ENCODE assay signal across 12 cellular contexts in genomic region chr7:130489140-130489967, GRCh38. TPM values are rescaled to one million over a fixed set of nuclear protein-coding genes. Genes with fewer than 3 reads are reported as not detected.
DNase-seq lines count a peak whose midpoint lies in the region; ATAC-seq and TF ChIP-seq lines count a peak whose summit lies in the region.
"Had no signal": no experiment of that assay in that cellular context is flagged by ENCODE, and none has a peak within 500 bp of the region (broad histone marks: within the 10 kb centered on the region; RNA-seq: fewer than 3 reads in every experiment).

No MANE protein-coding gene starts in this region.

- no peak for ATAC-seq in GM18868 (IDR thresholded peaks at IDR 0.05; ENCODE audit: unreplicated experiment)

- intact Hi-C loops in Caco-2 (cut with micrococcal nuclease; ENCODE audit: unreplicated experiment): loop anchor here (2.0 to 10.0 kb wide), 4 partner anchors 123 to 265 kb away; no protein-coding TSS in a partner anchor
- intact Hi-C loops in thyroid gland (cut with DNase I): loop anchor here (10.0 kb wide), 1 partner anchor 215 kb away; no protein-coding TSS in a partner anchor

- no peak overlapping the region for H3K9ac ChIP-seq in endodermal cell (ENCODE audit: extremely low read depth, low read length, poor library complexity, severe bottlenecking)

- CTCF ChIA-PET in Caco-2 (lab: Charles Lee): no interaction called here

- H3K4me3 ChIP-seq in Caco-2 (ENCODE audit: low read depth, low read length): no peak overlapping the region
- H3K4me3 ChIP-seq in endodermal cell (ENCODE audit: low read length): no peak overlapping the region
- no peak overlapping the region for H3K4me3 ChIP-seq in thyroid gland (replicated peaks in 1 of 3)
- H3K4me3 ChIP-seq: colonic mucosa had no signal

- TF ChIP-seq POLR2A in thyroid gland (IDR thresholded peaks at IDR 0.05): no peak

- DNase-seq in Caco-2: peak; percentile 62 to 82
- DNase-seq in OCI-M1 (lab: John Stamatoyannopoulos, UW): peak; percentile 20
- DNase-seq in endodermal cell: no peak
- no peak for DNase-seq in neural crest cell (ENCODE audit: low read depth, low spot score)
- DNase-seq in thyroid gland: no peak
- no peak for DNase-seq in GF-D8 (lab: John Stamatoyannopoulos, UW)
- DNase-seq in NCI-H1436 (lab: John Stamatoyannopoulos, UW): no peak
- DNase-seq: activated T-cell treated with anti-CD3 and anti-CD28 coated beads, Interleukin-2, amount 50 U/mL, for 24 hours; C1 segment of cervical spinal cord; colonic mucosa; MV-4-11 had no signal

- H3K36me3 ChIP-seq in Caco-2 (ENCODE audit: control insufficient read depth, insufficient read depth, low read length) (peaks cover 2% of the 10 kb centered on the region), endodermal cell (ENCODE audit: control insufficient read depth, insufficient read depth, low read length) (no peaks in the 10 kb centered on the region), thyroid gland (no peaks in the 10 kb centered on the region)
- H3K36me3 ChIP-seq: colonic mucosa had no signal

- H3K9me3 ChIP-seq in Caco-2 (0 out of 2 replicates have a peak, but pooled peaks cover 3% of the 10 kb centered on the region), endodermal cell (ENCODE audit: control insufficient read depth, low read length) (no peaks in the 10 kb centered on the region), thyroid gland (no peaks in the 10 kb centered on the region)
- H3K9me3 ChIP-seq: colonic mucosa had no signal

- H3K4me1 Mint-ChIP-seq in Caco-2 (ENCODE audit: low read depth, unreplicated experiment) (peaks cover 46% of the 10 kb centered on the region), endodermal cell (peaks cover 42% of the 10 kb centered on the region), neural crest cell (peaks cover 71% of the 10 kb centered on the region)

- 80 to 85% methylated on average over 9 to 10 of the region's 10 CpGs for whole genome bisulfite sequencing in endodermal cell (ENCODE audit: insufficient coverage in 1 of 2, insufficient read length in 1 of 2), 2 experiments
- 72 to 73% methylated on average over 10 of the region's 10 CpGs for WGBS in thyroid gland, 2 donors

- no TSS peak for BruUV-seq in Caco-2 (replicated peaks; lab: Mats Ljungman, UMichigan)

- peak overlapping the region; percentile 89 for H3K27ac Mint-ChIP-seq in Caco-2 (ENCODE audit: unreplicated experiment)
- H3K27ac Mint-ChIP-seq in endodermal cell: no peak overlapping the region
- H3K27ac Mint-ChIP-seq in neural crest cell (ENCODE audit: unreplicated experiment): peak overlapping the region; percentile 68
- H3K27ac Mint-ChIP-seq: activated T-cell treated with anti-CD3 and anti-CD28 coated beads, Interleukin-2, amount 50 U/mL, for 24 hours had no signal

- H3K9me3 Mint-ChIP-seq in Caco-2 (ENCODE audit: unreplicated experiment): no peaks in the 10 kb centered on the region
- peaks cover 19% of the 10 kb centered on the region for H3K9me3 Mint-ChIP-seq in endodermal cell
- H3K9me3 Mint-ChIP-seq in neural crest cell: peaks cover 6% of the 10 kb centered on the region
- H3K9me3 Mint-ChIP-seq: activated T-cell treated with anti-CD3 and anti-CD28 coated beads, Interleukin-2, amount 50 U/mL, for 24 hours had no signal

- H3K27ac ChIP-seq in endodermal cell (ENCODE audit: low read depth, low read length) (peak overlapping the region; percentile 67), thyroid gland (no peak overlapping the region)
- H3K27ac ChIP-seq: colonic mucosa had no signal

- H3K27me3 Mint-ChIP-seq in Caco-2 (ENCODE audit: insufficient read depth, unreplicated experiment) (no peaks in the 10 kb centered on the region), endodermal cell (ENCODE audit: insufficient read depth) (peaks cover 44% of the 10 kb centered on the region), neural crest cell (ENCODE audit: low read depth) (peaks cover 8% of the 10 kb centered on the region)

- H3K4me1 ChIP-seq in Caco-2 (peaks cover 48% of the 10 kb centered on the region), endodermal cell (ENCODE audit: control insufficient read depth, insufficient read depth, low read length) (peaks cover 10% of the 10 kb centered on the region), thyroid gland (no peaks in the 10 kb centered on the region)
- H3K4me1 ChIP-seq: colonic mucosa had no signal

- H3K27me3 ChIP-seq in Caco-2 (replicated peaks; ENCODE audit: control insufficient read depth, insufficient read depth, low read length): no peaks in the 10 kb centered on the region
- peaks cover 17% of the 10 kb centered on the region for H3K27me3 ChIP-seq in endodermal cell (ENCODE audit: control insufficient read depth, insufficient read depth, low read length, poor library complexity, severe bottlenecking)
- H3K27me3 ChIP-seq in thyroid gland: no peaks in the 10 kb centered on the region
- H3K27me3 ChIP-seq: colonic mucosa had no signal

- TF ChIP-seq CTCF in Caco-2 (IDR thresholded peaks at IDR 0.05; ENCODE audit: insufficient read depth in 1 of 2, low read depth in 1 of 2, low read length in 1 of 2, severe bottlenecking in 1 of 2, unreplicated experiment in 1 of 2): no peak
- TF ChIP-seq CTCF in endodermal cell (conservative IDR thresholded peaks at IDR 0.05): no peak
- TF ChIP-seq CTCF in neural crest cell (conservative IDR thresholded peaks at IDR 0.05): no peak
- TF ChIP-seq CTCF in thyroid gland (IDR thresholded peaks at IDR 0.05): no peak

- POLR2A ChIA-PET in Caco-2 (lab: Charles Lee): interaction anchor here (0.5 kb wide), 1 partner anchor 193 kb away, joined by 3 read pairs; no protein-coding TSS in a partner anchor

- H3K36me3 Mint-ChIP-seq in Caco-2 (ENCODE audit: insufficient read depth, unreplicated experiment): peaks cover 49% of the 10 kb centered on the region
- H3K36me3 Mint-ChIP-seq in endodermal cell (ENCODE audit: low read depth): peaks cover 27% of the 10 kb centered on the region
- H3K36me3 Mint-ChIP-seq in neural crest cell (ENCODE audit: low read depth): peaks cover 20% of the 10 kb centered on the region

- H3K4me3 Mint-ChIP-seq in Caco-2 (ENCODE audit: unreplicated experiment) (peak overlapping the region; percentile 97), endodermal cell (peak overlapping the region; percentile 19), neural crest cell (peak overlapping the region; percentile 42)
- H3K4me3 Mint-ChIP-seq: activated T-cell treated with anti-CD3 and anti-CD28 coated beads, Interleukin-2, amount 50 U/mL, for 24 hours had no signal

RNA-seq across cellular contexts. Expression of gene MEST, which starts 2.5 kb away (rescaled TPM):
- 270 and 295 TPM in 2 replicates for total RNA-seq in Caco-2 (2022)
- 100 to 1,000 TPM; 121 to 149 TPM for total RNA-seq in endodermal cell
- polyA plus RNA-seq in endodermal cell (2013, experiment 1 of 2): 356 TPM
- 306 TPM for polyA plus RNA-seq in endodermal cell (2013, experiment 2 of 2)
- 212 and 236 TPM in 2 replicates for total RNA-seq in neural crest cell
- 10 to 100 TPM; 20.7 to 29.8 (median 25.5) TPM for total RNA-seq in thyroid gland

RNA-seq across cellular contexts. Expression of gene CEP41, which starts 48.5 kb away (rescaled TPM):
- total RNA-seq in Caco-2 (2022) (14.3 and 14.9 TPM in 2 replicates), endodermal cell (10 to 100 TPM; 11.4 to 13.0 TPM), neural crest cell (27.8 and 29.3 TPM in 2 replicates), thyroid gland (10 to 100 TPM in 1 of 4 donors, 1 to 10 TPM in 3; 3.1 to 10.7 (median 7.9) TPM)
- 31.3 TPM for polyA plus RNA-seq in endodermal cell (2013, experiment 1 of 2)
- 31.1 TPM for polyA plus RNA-seq in endodermal cell (2013, experiment 2 of 2)

Comparison
In these comparisons a context has a peak if more than half of its experiments do, and no peak if none do; other contexts are left out.
1. DNase-seq: peak in Caco-2 (2 of 2) and OCI-M1 (single experiment); none in endodermal cell (single experiment), neural crest cell (single experiment), thyroid gland (0 of 2), GF-D8 (single experiment) and NCI-H1436 (single experiment).
2. H3K4me3 Mint-ChIP-seq: peak in every context shown above with its lines; median percentile 97 in Caco-2; 42 in neural crest cell; 19 in endodermal cell.